ENCODE assay signal across 29 cellular contexts in genomic region chr17:34764716-34765115, GRCh38.
"Had no signal": no experiment of that assay in that cellular context is flagged by ENCODE, and none has a peak within 500 bp of the region (broad histone marks: within the 10 kb centered on the region; RNA-seq: fewer than 3 reads in every experiment).

No MANE protein-coding gene starts in this region.

- H3K4me1 ChIP-seq: breast epithelium had no signal

- H3K27ac ChIP-seq: breast epithelium, KMS-11, SK-N-MC had no signal

- H3K27ac Mint-ChIP-seq: activated CD4-positive, alpha-beta T cell treated with anti-CD3 and anti-CD28 coated beads, Interleukin-2, amount 10 ng/mL, durations not matched to agents 7 days and 5 days; activated CD8-positive, alpha-beta T cell treated with anti-CD3 and anti-CD28 coated beads for 36 hours; activated naive CD4-positive, alpha-beta T cell treated with anti-CD3 and anti-CD28 coated beads, Interleukin-2, amount 50 U/mL, for 24 hours; activated T-cell treated with anti-CD3 and anti-CD28 coated beads, Interleukin-2, amount 50 U/mL, for 72 hours; activated T-helper 2 cell treated with anti-CD3 and anti-CD28 coated beads, Interferon-gamma antibody, Interleukin-2, Interleukin-4, amounts not matched to agents 10 μg/mL and 5 μg/mL and 100 μg/mL, durations not matched to agents 14 hours and 24 hours and 36 hours; T-cell had no signal

- H3K4me2 ChIP-seq: KMS-11 had no signal

- H3K4me1 Mint-ChIP-seq: activated CD4-positive, alpha-beta T cell treated with anti-CD3 and anti-CD28 coated beads, Interleukin-2, amount 10 ng/mL, durations not matched to agents 7 days and 5 days; activated naive CD4-positive, alpha-beta T cell treated with anti-CD3 and anti-CD28 coated beads, Interleukin-2, amount 50 U/mL, for 24 hours; T-cell had no signal

- ATAC-seq: activated CD8-positive, alpha-beta T cell treated with anti-CD3 and anti-CD28 coated beads for 36 hours; activated T-cell treated with anti-CD3 and anti-CD28 coated beads, Interleukin-2, amount 50 U/mL, for 72 hours; Panc1; Right ventricle myocardium inferior; T-cell had no signal

- DNase-seq: activated CD4-positive, alpha-beta T cell treated with anti-CD3 and anti-CD28 coated beads, Interleukin-2, amount 10 ng/mL, durations not matched to agents 7 days and 5 days; activated CD4-positive, CD25-positive, alpha-beta regulatory T cell; activated CD8-positive, alpha-beta memory T cell treated with anti-CD3 and anti-CD28 coated beads, Interleukin-2, amount 50 U/mL, for 4 hours; activated CD8-positive, alpha-beta T cell treated with anti-CD3 and anti-CD28 coated beads for 36 hours; activated naive CD4-positive, alpha-beta T cell; activated T-cell treated with anti-CD3 and anti-CD28 coated beads, Interleukin-2, amount 50 U/mL, for 72 hours; aorta; central memory CD4-positive, alpha-beta T cell; MG63; MV-4-11; NCI-H1092 treated with DMSO at 0.1 percent for 48 hours; NCI-H1417 treated with DMSO at 0.1 percent for 48 hours; NCI-H1694 treated with DMSO at 0.1 percent for 48 hours; NCI-H2029 treated with DMSO at 0.1 percent for 48 hours; NCI-H345; NCI-H510A; NCI-H526 treated with DMSO at 0.1 percent for 48 hours; OCI-M1; RPMI8226; T-helper 2 cell; T1000 had no signal

- H3K9me3 Mint-ChIP-seq: activated CD4-positive, alpha-beta T cell treated with anti-CD3 and anti-CD28 coated beads, Interleukin-2, amount 10 ng/mL, durations not matched to agents 7 days and 5 days; activated CD8-positive, alpha-beta T cell treated with anti-CD3 and anti-CD28 coated beads for 36 hours; activated naive CD4-positive, alpha-beta T cell treated with anti-CD3 and anti-CD28 coated beads, Interleukin-2, amount 50 U/mL, for 24 hours; activated T-cell treated with anti-CD3 and anti-CD28 coated beads, Interleukin-2, amount 50 U/mL, for 72 hours; activated T-helper 2 cell treated with anti-CD3 and anti-CD28 coated beads, Interferon-gamma antibody, Interleukin-2, Interleukin-4, amounts not matched to agents 10 μg/mL and 5 μg/mL and 100 μg/mL, durations not matched to agents 14 hours and 24 hours and 36 hours; T-cell had no signal

- H3K9ac ChIP-seq: KMS-11 had no signal

- H3K36me3 Mint-ChIP-seq: activated naive CD4-positive, alpha-beta T cell treated with anti-CD3 and anti-CD28 coated beads, Interleukin-2, amount 50 U/mL, for 24 hours; T-cell had no signal

- H3K36me3 ChIP-seq: breast epithelium, MG63 had no signal

- H3K27me3 ChIP-seq: breast epithelium, MG63 had no signal

- H3K4me3 Mint-ChIP-seq: activated CD4-positive, alpha-beta T cell treated with anti-CD3 and anti-CD28 coated beads, Interleukin-2, amount 10 ng/mL, durations not matched to agents 7 days and 5 days; activated CD8-positive, alpha-beta T cell treated with anti-CD3 and anti-CD28 coated beads for 36 hours; activated naive CD4-positive, alpha-beta T cell treated with anti-CD3 and anti-CD28 coated beads, Interleukin-2, amount 50 U/mL, for 24 hours; activated T-cell treated with anti-CD3 and anti-CD28 coated beads, Interleukin-2, amount 50 U/mL, for 72 hours; T-cell had no signal

- H3K4me3 ChIP-seq: breast epithelium, MG63, SK-N-MC had no signal

- H3K9me3 ChIP-seq: breast epithelium, MG63 had no signal
